ENCODE assay signal across 18 cellular contexts in genomic region chr4:125642645-125643044, GRCh38.
"Had no signal": no experiment of that assay in that cellular context is flagged by ENCODE, and none has a peak within 500 bp of the region (broad histone marks: within the 10 kb centered on the region; RNA-seq: fewer than 3 reads in every experiment).

No MANE protein-coding gene starts in this region.

- H3K4me3 ChIP-seq: esophagus squamous epithelium, gastroesophageal sphincter, spleen, tibial artery had no signal

- H3K4me1 ChIP-seq: esophagus squamous epithelium, gastroesophageal sphincter had no signal

- H3K36me3 ChIP-seq: esophagus squamous epithelium, gastroesophageal sphincter, spleen, tibial artery had no signal

- DNase-seq: effector memory CD8-positive, alpha-beta T cell; esophagus squamous epithelium; foreskin fibroblast; glutamatergic neuron; kidney glomerular epithelial cell; mesendoderm; naive thymus-derived CD8-positive, alpha-beta T cell; posterior cingulate gyrus; spleen; stimulated activated CD4-positive, alpha-beta T cell treated with anti-CD3 and anti-CD28 coated beads, Interleukin-15, amount 100 ng/mL, for 24 hours; stimulated activated CD4-positive, alpha-beta T cell treated with anti-CD3 and anti-CD28 coated beads, Interleukin-1b, Interleukin-23, amount 100 ng/mL, for 48 hours; stimulated activated CD4-positive, alpha-beta T cell treated with anti-CD3 and anti-CD28 coated beads, Interleukin-4, amount 100 ng/mL, for 24 hours; tibial artery had no signal

- ATAC-seq: effector memory CD8-positive, alpha-beta T cell; gastroesophageal sphincter; naive thymus-derived CD8-positive, alpha-beta T cell; sciatic nerve; stimulated activated memory B cell treated with anti-CD40 and anti-IgM and Interleukin-4, amounts not matched to agents 10 μg/mL and 1 μg/mL and 100 μg/mL, for 72 hours had no signal

- H3K27me3 ChIP-seq: esophagus squamous epithelium, gastroesophageal sphincter, spleen, tibial artery had no signal

- H3K4me1 Mint-ChIP-seq: naive thymus-derived CD8-positive, alpha-beta T cell; stimulated activated memory B cell treated with anti-CD40 and anti-IgM and Interleukin-4, amounts not matched to agents 10 μg/mL and 1 μg/mL and 100 μg/mL, for 72 hours had no signal

- H3K27ac ChIP-seq: esophagus squamous epithelium, gastroesophageal sphincter, spleen, tibial artery had no signal

- H3K9me3 ChIP-seq: esophagus squamous epithelium, gastroesophageal sphincter, spleen, tibial artery had no signal

- H3K4me3 Mint-ChIP-seq: dendritic cell treated with granulocyte-macrophage colony-stimulating factor and Interleukin-4, amounts not matched to agents 40 ng/mL and 50 ng/mL, for 4 days; effector memory CD8-positive, alpha-beta T cell; naive thymus-derived CD8-positive, alpha-beta T cell; stimulated activated memory B cell treated with anti-CD40 and anti-IgM and Interleukin-4, amounts not matched to agents 10 μg/mL and 1 μg/mL and 100 μg/mL, for 72 hours; stimulated activated naive CD8-positive, alpha-beta T cell treated with anti-CD3 and anti-CD28 coated beads, Interleukin-15, Interleukin-2, amounts not matched to agents 100 ng/mL and 50 ng/mL, for 24 hours had no signal

- H3K36me3 Mint-ChIP-seq: naive thymus-derived CD8-positive, alpha-beta T cell; stimulated activated memory B cell treated with anti-CD40 and anti-IgM and Interleukin-4, amounts not matched to agents 10 μg/mL and 1 μg/mL and 100 μg/mL, for 72 hours had no signal

- H3K27me3 Mint-ChIP-seq: dendritic cell treated with granulocyte-macrophage colony-stimulating factor and Interleukin-4, amounts not matched to agents 40 ng/mL and 50 ng/mL, for 4 days; effector memory CD8-positive, alpha-beta T cell; naive thymus-derived CD8-positive, alpha-beta T cell; stimulated activated memory B cell treated with anti-CD40 and anti-IgM and Interleukin-4, amounts not matched to agents 10 μg/mL and 1 μg/mL and 100 μg/mL, for 72 hours; stimulated activated naive CD8-positive, alpha-beta T cell treated with anti-CD3 and anti-CD28 coated beads, Interleukin-15, Interleukin-2, amounts not matched to agents 100 ng/mL and 50 ng/mL, for 24 hours had no signal

- H3K27ac Mint-ChIP-seq: dendritic cell treated with granulocyte-macrophage colony-stimulating factor and Interleukin-4, amounts not matched to agents 40 ng/mL and 50 ng/mL, for 4 days; effector memory CD8-positive, alpha-beta T cell; naive thymus-derived CD8-positive, alpha-beta T cell; stimulated activated memory B cell treated with anti-CD40 and anti-IgM and Interleukin-4, amounts not matched to agents 10 μg/mL and 1 μg/mL and 100 μg/mL, for 72 hours; stimulated activated naive CD8-positive, alpha-beta T cell treated with anti-CD3 and anti-CD28 coated beads, Interleukin-15, Interleukin-2, amounts not matched to agents 100 ng/mL and 50 ng/mL, for 24 hours had no signal
